In the genomic region with DNA sequence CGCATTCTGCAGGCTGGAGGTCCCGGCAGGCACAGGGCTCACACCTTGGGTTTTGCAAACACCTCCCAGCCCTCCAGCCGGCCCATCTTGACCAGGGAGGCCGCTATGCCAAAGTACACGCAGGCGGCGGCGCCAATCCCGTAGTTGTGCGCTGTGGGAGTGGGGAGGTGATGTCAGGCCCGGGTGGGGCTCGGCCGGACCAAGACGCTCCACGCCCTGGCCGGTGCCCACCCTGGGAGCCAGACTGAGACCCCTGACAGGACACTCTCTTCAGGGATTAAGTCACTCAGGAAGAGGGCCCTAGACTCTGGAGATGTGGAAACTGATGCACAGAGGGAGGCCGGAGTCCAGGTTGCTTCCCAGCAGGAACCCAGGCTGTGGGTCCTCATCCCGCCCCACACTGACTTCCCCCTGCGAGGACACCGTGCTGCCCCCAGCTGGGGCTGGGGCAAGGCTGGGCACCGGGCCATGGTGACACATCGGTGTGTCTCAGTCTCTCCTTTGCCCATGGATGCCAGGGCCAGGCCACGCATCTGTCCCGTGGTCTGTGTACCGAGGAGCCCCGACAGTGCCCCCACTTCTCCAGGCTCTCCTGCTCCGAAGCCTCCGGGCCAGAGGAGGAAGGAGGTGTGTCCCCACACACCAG, we compare ENCODE assay signal across 1 cellular context.
A peak's percentile ranks its signal among the peaks of the same experiment; 100 is the strongest.
TF ChIP-seq lines count a peak whose summit lies in the region.

No MANE protein-coding gene starts in this region.

TF ChIP-seq in K562, 482 proteins besides CTCF, POLR2A, EP300 and RAD21:
- TF ChIP-seq NFIC (IDR thresholded peaks at IDR 0.05) (no peak), OTX1 (CRISPR knock-in tag; IDR thresholded peaks at IDR 0.05) (no peak), RNF2 (IDR thresholded peaks at IDR 0.05) (no peak), ZNF253 (CRISPR knock-in tag; conservative IDR thresholded peaks at IDR 0.05) (no peak), POLR2G (IDR thresholded peaks at IDR 0.05; ENCODE audit: low read depth, low read length) (0 out of 2 replicates have a peak, but pooled peaks have one; percentile 5), HDAC1 (IDR thresholded peaks at IDR 0.05) (0 out of 4 replicates have a peak, but pooled peaks of 1 of the 2 experiments have one; percentile 5), HOXB6 (CRISPR knock-in tag; IDR thresholded peaks at IDR 0.05; ENCODE audit: borderline replicate concordance) (no peak), TFAP4 (CRISPR knock-in tag; IDR thresholded peaks at IDR 0.05; ENCODE audit: borderline replicate concordance) (peak; percentile 15; the same call in 1 of the 2 replicates), BRD4 (IDR thresholded peaks at IDR 0.05) (no peak), RBM22 (IDR thresholded peaks at IDR 0.05; ENCODE audit: low read depth, low read length, poor library complexity, severe bottlenecking) (peak; percentile 7), PHTF2 (CRISPR knock-in tag; IDR thresholded peaks at IDR 0.05) (no peak), HNRNPLL (IDR thresholded peaks at IDR 0.05; ENCODE audit: low read depth, low read length, poor library complexity, severe bottlenecking) (peak; percentile 77), ZNF165 (CRISPR knock-in tag; IDR thresholded peaks at IDR 0.05; ENCODE audit: borderline replicate concordance) (no peak), CHD4 (IDR thresholded peaks at IDR 0.05; ENCODE audit: insufficient read depth, insufficient replicate concordance, low read depth, low read length, poor library complexity, severe bottlenecking) (no peak), KAT7 (CRISPR knock-in tag; IDR thresholded peaks at IDR 0.05; ENCODE audit: borderline replicate concordance) (peak; percentile 41; the same call in 1 of the 2 replicates), RBFOX2 (IDR thresholded peaks at IDR 0.05; ENCODE audit: low read depth, low read length) (peak; percentile 9), NRF1 (conservative IDR thresholded peaks at IDR 0.05 in 1 of 2, IDR thresholded peaks at IDR 0.05 in 1 of 2) (peak in 1 of 2 experiments; percentile 3; a peak in 1 of 4 replicates), MEF2D (tag; conservative IDR thresholded peaks at IDR 0.05; ENCODE audit: low read depth) (no peak)
- TF ChIP-seq, protein P1, sequence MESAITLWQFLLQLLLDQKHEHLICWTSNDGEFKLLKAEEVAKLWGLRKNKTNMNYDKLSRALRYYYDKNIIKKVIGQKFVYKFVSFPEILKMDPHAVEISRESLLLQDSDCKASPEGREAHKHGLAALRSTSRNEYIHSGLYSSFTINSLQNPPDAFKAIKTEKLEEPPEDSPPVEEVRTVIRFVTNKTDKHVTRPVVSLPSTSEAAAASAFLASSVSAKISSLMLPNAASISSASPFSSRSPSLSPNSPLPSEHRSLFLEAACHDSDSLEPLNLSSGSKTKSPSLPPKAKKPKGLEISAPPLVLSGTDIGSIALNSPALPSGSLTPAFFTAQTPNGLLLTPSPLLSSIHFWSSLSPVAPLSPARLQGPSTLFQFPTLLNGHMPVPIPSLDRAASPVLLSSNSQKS (CRISPR knock-in tag; IDR thresholded peaks at IDR 0.05): no peak
- TF ChIP-seq, protein P2, sequence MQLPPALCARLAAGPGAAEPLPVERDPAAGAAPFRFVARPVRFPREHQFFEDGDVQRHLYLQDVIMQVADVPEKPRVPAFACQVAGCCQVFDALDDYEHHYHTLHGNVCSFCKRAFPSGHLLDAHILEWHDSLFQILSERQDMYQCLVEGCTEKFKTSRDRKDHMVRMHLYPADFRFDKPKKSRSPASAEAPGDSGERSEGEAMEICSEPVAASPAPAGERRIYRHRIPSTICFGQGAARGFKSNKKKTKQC (CRISPR knock-in tag; IDR thresholded peaks at IDR 0.05): no peak
- TF ChIP-seq, protein P3, sequence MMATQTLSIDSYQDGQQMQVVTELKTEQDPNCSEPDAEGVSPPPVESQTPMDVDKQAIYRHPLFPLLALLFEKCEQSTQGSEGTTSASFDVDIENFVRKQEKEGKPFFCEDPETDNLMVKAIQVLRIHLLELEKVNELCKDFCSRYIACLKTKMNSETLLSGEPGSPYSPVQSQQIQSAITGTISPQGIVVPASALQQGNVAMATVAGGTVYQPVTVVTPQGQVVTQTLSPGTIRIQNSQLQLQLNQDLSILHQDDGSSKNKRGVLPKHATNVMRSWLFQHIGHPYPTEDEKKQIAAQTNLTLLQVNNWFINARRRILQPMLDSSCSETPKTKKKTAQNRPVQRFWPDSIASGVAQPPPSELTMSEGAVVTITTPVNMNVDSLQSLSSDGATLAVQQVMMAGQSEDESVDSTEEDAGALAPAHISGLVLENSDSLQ (IDR thresholded peaks at IDR 0.05): 0 out of 2 replicates have a peak, but pooled peaks have one; percentile 1
